8 cellular contexts compared by ENCODE assay signal in genomic region chr1:228456252-228457016, GRCh38. TPM values are rescaled to one million over a fixed set of nuclear protein-coding genes. Genes with fewer than 3 reads are reported as not detected.
DNase-seq lines count a peak whose midpoint lies in the region; ATAC-seq lines count a peak whose summit lies in the region.

No MANE protein-coding gene starts in this region.

- H3K36me3 Mint-ChIP-seq in activated T-cell treated with anti-CD3 and anti-CD28 coated beads, Interleukin-2, amount 50 U/mL, for 72 hours (ENCODE audit: insufficient read depth in 2 of 2): peaks cover 11 to 16% of the 10 kb centered on the region in 2 donors
- peaks cover 21% of the 10 kb centered on the region for H3K36me3 Mint-ChIP-seq in activated T-helper 2 cell treated with anti-CD3 and anti-CD28 coated beads, Interferon-gamma antibody, Interleukin-2, Interleukin-4, amounts not matched to agents 10 μg/mL and 5 μg/mL and 100 μg/mL, durations not matched to agents 14 hours and 24 hours and 36 hours (ENCODE audit: low read depth)

- H3K27ac Mint-ChIP-seq in activated T-cell treated with anti-CD3 and anti-CD28 coated beads, Interleukin-2, amount 50 U/mL, for 72 hours: peak overlapping the region; percentile 98
- H3K27ac Mint-ChIP-seq in activated T-helper 2 cell treated with anti-CD3 and anti-CD28 coated beads, Interferon-gamma antibody, Interleukin-2, Interleukin-4, amounts not matched to agents 10 μg/mL and 5 μg/mL and 100 μg/mL, durations not matched to agents 14 hours and 24 hours and 36 hours: peak overlapping the region; percentile 99

- no peak for ATAC-seq in activated T-cell treated with anti-CD3 and anti-CD28 coated beads, Interleukin-2, amount 50 U/mL, for 72 hours (replicated peaks in 1 of 2)
- ATAC-seq in HG03196 (IDR thresholded peaks at IDR 0.05; ENCODE audit: unreplicated experiment): no peak

- H3K4me3 Mint-ChIP-seq in activated T-cell treated with anti-CD3 and anti-CD28 coated beads, Interleukin-2, amount 50 U/mL, for 72 hours: peak overlapping the region; percentile 97 to 98
- peak overlapping the region; percentile 98 for H3K4me3 Mint-ChIP-seq in activated T-helper 2 cell treated with anti-CD3 and anti-CD28 coated beads, Interferon-gamma antibody, Interleukin-2, Interleukin-4, amounts not matched to agents 10 μg/mL and 5 μg/mL and 100 μg/mL, durations not matched to agents 14 hours and 24 hours and 36 hours (ENCODE audit: low read depth)

- H3K4me1 Mint-ChIP-seq in activated T-cell treated with anti-CD3 and anti-CD28 coated beads, Interleukin-2, amount 50 U/mL, for 72 hours (ENCODE audit: low read depth): peaks cover 56% of the 10 kb centered on the region
- H3K4me1 Mint-ChIP-seq in activated T-helper 2 cell treated with anti-CD3 and anti-CD28 coated beads, Interferon-gamma antibody, Interleukin-2, Interleukin-4, amounts not matched to agents 10 μg/mL and 5 μg/mL and 100 μg/mL, durations not matched to agents 14 hours and 24 hours and 36 hours (ENCODE audit: low read depth): peaks cover 33% of the 10 kb centered on the region

- peaks cover 5% of the 10 kb centered on the region for H3K27me3 Mint-ChIP-seq in activated T-cell treated with anti-CD3 and anti-CD28 coated beads, Interleukin-2, amount 50 U/mL, for 72 hours (ENCODE audit: low read depth)
- no peaks in the 10 kb centered on the region for H3K27me3 Mint-ChIP-seq in activated T-helper 2 cell treated with anti-CD3 and anti-CD28 coated beads, Interferon-gamma antibody, Interleukin-2, Interleukin-4, amounts not matched to agents 10 μg/mL and 5 μg/mL and 100 μg/mL, durations not matched to agents 14 hours and 24 hours and 36 hours (ENCODE audit: low read depth)

- peak overlapping the region; percentile 72 for H3K27ac ChIP-seq in temporal lobe (ENCODE audit: low read depth, low read length)

- H3K9me3 Mint-ChIP-seq in activated T-cell treated with anti-CD3 and anti-CD28 coated beads, Interleukin-2, amount 50 U/mL, for 72 hours: no peaks in the 10 kb centered on the region
- no peaks in the 10 kb centered on the region for H3K9me3 Mint-ChIP-seq in activated T-helper 2 cell treated with anti-CD3 and anti-CD28 coated beads, Interferon-gamma antibody, Interleukin-2, Interleukin-4, amounts not matched to agents 10 μg/mL and 5 μg/mL and 100 μg/mL, durations not matched to agents 14 hours and 24 hours and 36 hours

- peak overlapping the region; percentile 78 for H3K4me3 ChIP-seq in iPS-11a (ENCODE audit: low read depth, low read length)

- intact Hi-C loops in activated T-helper 2 cell treated with anti-CD3 and anti-CD28 coated beads, Interferon-gamma antibody, Interleukin-2, Interleukin-4, amounts not matched to agents 10 μg/mL and 5 μg/mL and 100 μg/mL, durations not matched to agents 14 hours and 24 hours and 36 hours (cut with micrococcal nuclease): loop anchor here (1.0 to 5.0 kb wide), 3 partner anchors 50 to 374 kb away; partner anchors contain the start of genes ARF1, GUK1 and TRIM11

- DNase-seq in activated T-cell treated with anti-CD3 and anti-CD28 coated beads, Interleukin-2, amount 50 U/mL, for 72 hours: no peak
- DNase-seq in activated T-cell treated with anti-CD3 and anti-CD28 coated beads, Interleukin-2, amount 50 U/mL, for 1 hour: no peak
- DNase-seq in activated T-helper 2 cell treated with anti-CD3 and anti-CD28 coated beads, Interferon-gamma antibody, Interleukin-2, Interleukin-4, amounts not matched to agents 10 μg/mL and 5 μg/mL and 100 μg/mL, durations not matched to agents 14 hours and 24 hours and 36 hours (ENCODE audit: low spot score): no peak
- no peak for DNase-seq in iPS-NIHi7 (ENCODE audit: extremely low spot score)
- no peak for DNase-seq in activated CD4-positive, alpha-beta T cell treated with anti-CD3 and anti-CD28 coated beads for 4 hours

RNA-seq across cellular contexts. Expression of gene RNF187, which starts 30.7 kb away (rescaled TPM):
- 100 to 1,000 TPM; 306 to 339 TPM for total RNA-seq in activated T-cell treated with anti-CD3 and anti-CD28 coated beads, Interleukin-2, amount 50 U/mL, for 72 hours
- total RNA-seq in activated T-helper 2 cell treated with anti-CD3 and anti-CD28 coated beads, Interferon-gamma antibody, Interleukin-2, Interleukin-4, amounts not matched to agents 10 μg/mL and 5 μg/mL and 100 μg/mL, durations not matched to agents 14 hours and 24 hours and 36 hours: 146 and 154 TPM in 2 replicates
- total RNA-seq in temporal lobe: 48.9 TPM

RNA-seq across cellular contexts. Expression of gene TRIM17, which starts 39.8 kb away (rescaled TPM):
- 1 to 10 TPM; 1.6 to 6.2 TPM for total RNA-seq in activated T-cell treated with anti-CD3 and anti-CD28 coated beads, Interleukin-2, amount 50 U/mL, for 72 hours
- 2.3 and 2.7 TPM in 2 replicates for total RNA-seq in activated T-helper 2 cell treated with anti-CD3 and anti-CD28 coated beads, Interferon-gamma antibody, Interleukin-2, Interleukin-4, amounts not matched to agents 10 μg/mL and 5 μg/mL and 100 μg/mL, durations not matched to agents 14 hours and 24 hours and 36 hours
- 2.2 TPM for total RNA-seq in temporal lobe

RNA-seq across cellular contexts. Expression of gene TRIM11, which starts 49.8 kb away (rescaled TPM):
- total RNA-seq in activated T-cell treated with anti-CD3 and anti-CD28 coated beads, Interleukin-2, amount 50 U/mL, for 72 hours: 10 to 100 TPM; 43.5 to 51.4 TPM
- 58.3 and 60.5 TPM in 2 replicates for total RNA-seq in activated T-helper 2 cell treated with anti-CD3 and anti-CD28 coated beads, Interferon-gamma antibody, Interleukin-2, Interleukin-4, amounts not matched to agents 10 μg/mL and 5 μg/mL and 100 μg/mL, durations not matched to agents 14 hours and 24 hours and 36 hours
- total RNA-seq in temporal lobe: 10.8 TPM
